Comparison of ENCODE assay signal across 1 cellular context in the genomic region with DNA sequence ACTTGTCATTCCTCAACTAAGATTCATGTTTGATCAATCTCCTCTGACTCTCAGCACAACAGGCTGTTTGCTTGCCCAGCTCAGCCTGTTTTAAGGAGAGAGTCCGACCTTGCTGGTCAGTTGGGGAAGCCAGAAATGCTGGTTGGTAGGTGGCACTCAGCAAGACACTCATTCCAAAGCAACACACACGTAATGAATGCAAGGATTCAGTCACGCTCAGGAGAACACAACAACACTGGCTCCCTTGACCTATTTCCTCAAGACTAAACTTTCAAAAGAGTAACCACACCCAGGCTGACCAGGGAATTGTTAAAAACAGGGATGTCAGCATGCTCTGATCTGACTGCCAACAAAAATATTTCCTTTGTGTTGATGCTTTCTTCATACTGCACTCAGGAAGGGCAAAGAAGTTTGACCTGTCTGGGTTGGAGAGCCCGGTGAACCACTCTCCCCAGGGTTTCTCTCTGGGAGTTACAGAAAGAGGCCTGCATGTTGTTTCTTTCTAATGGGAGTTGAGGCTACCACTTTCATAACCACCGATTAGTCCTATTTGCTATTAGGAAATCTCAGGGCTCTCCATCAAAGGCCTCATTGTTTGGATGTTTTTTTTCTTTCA.
TF ChIP-seq lines count a peak whose summit lies in the region.

No MANE protein-coding gene starts in this region.

TF ChIP-seq in HepG2, 621 proteins besides CTCF, POLR2A, EP300 and RAD21 (continued from another document and continues in another):
- TF ChIP-seq, protein P1, sequence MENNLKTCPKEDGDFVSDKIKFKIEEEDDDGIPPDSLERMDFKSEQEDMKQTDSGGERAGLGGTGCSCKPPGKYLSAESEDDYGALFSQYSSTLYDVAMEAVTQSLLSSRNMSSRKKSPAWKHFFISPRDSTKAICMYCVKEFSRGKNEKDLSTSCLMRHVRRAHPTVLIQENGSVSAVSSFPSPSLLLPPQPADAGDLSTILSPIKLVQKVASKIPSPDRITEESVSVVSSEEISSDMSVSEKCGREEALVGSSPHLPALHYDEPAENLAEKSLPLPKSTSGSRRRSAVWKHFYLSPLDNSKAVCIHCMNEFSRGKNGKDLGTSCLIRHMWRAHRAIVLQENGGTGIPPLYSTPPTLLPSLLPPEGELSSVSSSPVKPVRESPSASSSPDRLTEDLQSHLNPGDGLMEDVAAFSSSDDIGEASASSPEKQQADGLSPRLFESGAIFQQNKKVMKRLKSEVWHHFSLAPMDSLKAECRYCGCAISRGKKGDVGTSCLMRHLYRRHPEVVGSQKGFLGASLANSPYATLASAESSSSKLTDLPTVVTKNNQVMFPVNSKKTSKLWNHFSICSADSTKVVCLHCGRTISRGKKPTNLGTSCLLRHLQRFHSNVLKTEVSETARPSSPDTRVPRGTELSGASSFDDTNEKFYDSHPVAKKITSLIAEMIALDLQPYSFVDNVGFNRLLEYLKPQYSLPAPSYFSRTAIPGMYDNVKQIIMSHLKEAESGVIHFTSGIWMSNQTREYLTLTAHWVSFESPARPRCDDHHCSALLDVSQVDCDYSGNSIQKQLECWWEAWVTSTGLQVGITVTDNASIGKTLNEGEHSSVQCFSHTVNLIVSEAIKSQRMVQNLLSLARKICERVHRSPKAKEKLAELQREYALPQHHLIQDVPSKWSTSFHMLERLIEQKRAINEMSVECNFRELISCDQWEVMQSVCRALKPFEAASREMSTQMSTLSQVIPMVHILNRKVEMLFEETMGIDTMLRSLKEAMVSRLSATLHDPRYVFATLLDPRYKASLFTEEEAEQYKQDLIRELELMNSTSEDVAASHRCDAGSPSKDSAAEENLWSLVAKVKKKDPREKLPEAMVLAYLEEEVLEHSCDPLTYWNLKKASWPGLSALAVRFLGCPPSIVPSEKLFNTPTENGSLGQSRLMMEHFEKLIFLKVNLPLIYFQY (CRISPR knock-in tag; IDR thresholded peaks at IDR 0.05; ENCODE audit: borderline replicate concordance), result no peak
- no peak; the same call in 1 of the 2 replicates for TF ChIP-seq SALL1 (CRISPR knock-in tag; IDR thresholded peaks at IDR 0.05)
- TF ChIP-seq GTF3A (CRISPR knock-in tag; conservative IDR thresholded peaks at IDR 0.05), result no peak
- TF ChIP-seq, protein P2, sequence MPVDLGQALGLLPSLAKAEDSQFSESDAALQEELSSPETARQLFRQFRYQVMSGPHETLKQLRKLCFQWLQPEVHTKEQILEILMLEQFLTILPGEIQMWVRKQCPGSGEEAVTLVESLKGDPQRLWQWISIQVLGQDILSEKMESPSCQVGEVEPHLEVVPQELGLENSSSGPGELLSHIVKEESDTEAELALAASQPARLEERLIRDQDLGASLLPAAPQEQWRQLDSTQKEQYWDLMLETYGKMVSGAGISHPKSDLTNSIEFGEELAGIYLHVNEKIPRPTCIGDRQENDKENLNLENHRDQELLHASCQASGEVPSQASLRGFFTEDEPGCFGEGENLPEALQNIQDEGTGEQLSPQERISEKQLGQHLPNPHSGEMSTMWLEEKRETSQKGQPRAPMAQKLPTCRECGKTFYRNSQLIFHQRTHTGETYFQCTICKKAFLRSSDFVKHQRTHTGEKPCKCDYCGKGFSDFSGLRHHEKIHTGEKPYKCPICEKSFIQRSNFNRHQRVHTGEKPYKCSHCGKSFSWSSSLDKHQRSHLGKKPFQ (CRISPR knock-in tag; IDR thresholded peaks at IDR 0.05; ENCODE audit: insufficient replicate concordance), result no peak
- TF ChIP-seq MLLT10 (CRISPR knock-in tag; IDR thresholded peaks at IDR 0.05), result no peak
- TF ChIP-seq ZNF616 (CRISPR knock-in tag; IDR thresholded peaks at IDR 0.05; ENCODE audit: low read depth), result no peak
- no peak for TF ChIP-seq FOXA1 (IDR thresholded peaks at IDR 0.05)
- TF ChIP-seq FOXA1 (CRISPR knock-in tag; IDR thresholded peaks at IDR 0.05), result peak; percentile 51
- no peak for TF ChIP-seq ZNF256 (CRISPR knock-in tag; conservative IDR thresholded peaks at IDR 0.05)
- no peak for TF ChIP-seq GTF2F1 (IDR thresholded peaks at IDR 0.05; ENCODE audit: low read length)
- TF ChIP-seq, protein P3, sequence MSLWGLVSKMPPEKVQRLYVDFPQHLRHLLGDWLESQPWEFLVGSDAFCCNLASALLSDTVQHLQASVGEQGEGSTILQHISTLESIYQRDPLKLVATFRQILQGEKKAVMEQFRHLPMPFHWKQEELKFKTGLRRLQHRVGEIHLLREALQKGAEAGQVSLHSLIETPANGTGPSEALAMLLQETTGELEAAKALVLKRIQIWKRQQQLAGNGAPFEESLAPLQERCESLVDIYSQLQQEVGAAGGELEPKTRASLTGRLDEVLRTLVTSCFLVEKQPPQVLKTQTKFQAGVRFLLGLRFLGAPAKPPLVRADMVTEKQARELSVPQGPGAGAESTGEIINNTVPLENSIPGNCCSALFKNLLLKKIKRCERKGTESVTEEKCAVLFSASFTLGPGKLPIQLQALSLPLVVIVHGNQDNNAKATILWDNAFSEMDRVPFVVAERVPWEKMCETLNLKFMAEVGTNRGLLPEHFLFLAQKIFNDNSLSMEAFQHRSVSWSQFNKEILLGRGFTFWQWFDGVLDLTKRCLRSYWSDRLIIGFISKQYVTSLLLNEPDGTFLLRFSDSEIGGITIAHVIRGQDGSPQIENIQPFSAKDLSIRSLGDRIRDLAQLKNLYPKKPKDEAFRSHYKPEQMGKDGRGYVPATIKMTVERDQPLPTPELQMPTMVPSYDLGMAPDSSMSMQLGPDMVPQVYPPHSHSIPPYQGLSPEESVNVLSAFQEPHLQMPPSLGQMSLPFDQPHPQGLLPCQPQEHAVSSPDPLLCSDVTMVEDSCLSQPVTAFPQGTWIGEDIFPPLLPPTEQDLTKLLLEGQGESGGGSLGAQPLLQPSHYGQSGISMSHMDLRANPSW (CRISPR knock-in tag; IDR thresholded peaks at IDR 0.05; ENCODE audit: borderline replicate concordance), result no peak
- no peak for TF ChIP-seq ZNF224 (CRISPR knock-in tag; IDR thresholded peaks at IDR 0.05)
- no peak for TF ChIP-seq HMG20B (CRISPR knock-in tag; conservative IDR thresholded peaks at IDR 0.05)
- no peak for TF ChIP-seq MAZ (IDR thresholded peaks at IDR 0.05; ENCODE audit: borderline replicate concordance, low read depth, low read length)
- no peak; the same call in 1 of the 2 replicates for TF ChIP-seq MAZ (CRISPR knock-in tag; IDR thresholded peaks at IDR 0.05; ENCODE audit: low read depth)
- no peak for TF ChIP-seq MEIS2 (CRISPR knock-in tag; IDR thresholded peaks at IDR 0.05)
- no peak for TF ChIP-seq SP4 (CRISPR knock-in tag; IDR thresholded peaks at IDR 0.05)
- TF ChIP-seq, protein P4, sequence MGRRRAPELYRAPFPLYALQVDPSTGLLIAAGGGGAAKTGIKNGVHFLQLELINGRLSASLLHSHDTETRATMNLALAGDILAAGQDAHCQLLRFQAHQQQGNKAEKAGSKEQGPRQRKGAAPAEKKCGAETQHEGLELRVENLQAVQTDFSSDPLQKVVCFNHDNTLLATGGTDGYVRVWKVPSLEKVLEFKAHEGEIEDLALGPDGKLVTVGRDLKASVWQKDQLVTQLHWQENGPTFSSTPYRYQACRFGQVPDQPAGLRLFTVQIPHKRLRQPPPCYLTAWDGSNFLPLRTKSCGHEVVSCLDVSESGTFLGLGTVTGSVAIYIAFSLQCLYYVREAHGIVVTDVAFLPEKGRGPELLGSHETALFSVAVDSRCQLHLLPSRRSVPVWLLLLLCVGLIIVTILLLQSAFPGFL (CRISPR knock-in tag; IDR thresholded peaks at IDR 0.05), result no peak
- TF ChIP-seq ZFP37 (CRISPR knock-in tag; IDR thresholded peaks at IDR 0.05; ENCODE audit: borderline replicate concordance), result no peak
- no peak for TF ChIP-seq ZNF431 (CRISPR knock-in tag; IDR thresholded peaks at IDR 0.05; ENCODE audit: borderline replicate concordance, low read depth)
- TF ChIP-seq ISX (CRISPR knock-in tag; conservative IDR thresholded peaks at IDR 0.05), result no peak
- no peak for TF ChIP-seq SRSF1 (optimal IDR thresholded peaks at IDR 0.05; ENCODE audit: low read depth, low read length)
- no peak for TF ChIP-seq NR2C2 (CRISPR knock-in tag; IDR thresholded peaks at IDR 0.05; ENCODE audit: borderline replicate concordance)
- TF ChIP-seq SOX13 (IDR thresholded peaks at IDR 0.05), result no peak
- peak in 1 of 2 experiments; percentile 73; a peak in 2 of 4 replicates for TF ChIP-seq SOX13 (CRISPR knock-in tag; conservative IDR thresholded peaks at IDR 0.05 in 1 of 2, IDR thresholded peaks at IDR 0.05 in 1 of 2)
- TF ChIP-seq, protein P5, sequence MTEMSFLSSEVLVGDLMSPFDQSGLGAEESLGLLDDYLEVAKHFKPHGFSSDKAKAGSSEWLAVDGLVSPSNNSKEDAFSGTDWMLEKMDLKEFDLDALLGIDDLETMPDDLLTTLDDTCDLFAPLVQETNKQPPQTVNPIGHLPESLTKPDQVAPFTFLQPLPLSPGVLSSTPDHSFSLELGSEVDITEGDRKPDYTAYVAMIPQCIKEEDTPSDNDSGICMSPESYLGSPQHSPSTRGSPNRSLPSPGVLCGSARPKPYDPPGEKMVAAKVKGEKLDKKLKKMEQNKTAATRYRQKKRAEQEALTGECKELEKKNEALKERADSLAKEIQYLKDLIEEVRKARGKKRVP (CRISPR knock-in tag; IDR thresholded peaks at IDR 0.05), result no peak
- no peak for TF ChIP-seq RBM39 (IDR thresholded peaks at IDR 0.05; ENCODE audit: low read depth, low read length, poor library complexity, severe bottlenecking)
- TF ChIP-seq ZSCAN9 (CRISPR knock-in tag; IDR thresholded peaks at IDR 0.05; ENCODE audit: borderline replicate concordance), result no peak
- TF ChIP-seq EZH2 (conservative IDR thresholded peaks at IDR 0.05; ENCODE audit: low read depth, low read length), result no peak
- TF ChIP-seq ESRRA (CRISPR knock-in tag; IDR thresholded peaks at IDR 0.05; ENCODE audit: low read depth), result no peak
- TF ChIP-seq, protein P6, sequence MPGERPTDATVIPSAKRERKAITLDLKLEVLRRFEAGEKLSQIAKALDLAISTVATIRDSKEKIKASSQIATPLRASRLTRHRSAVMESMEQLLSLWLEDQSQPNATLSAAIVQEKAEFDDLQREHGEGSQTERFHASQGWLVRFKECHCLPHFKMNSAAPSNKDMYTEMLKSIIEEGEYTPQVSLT (CRISPR knock-in tag; IDR thresholded peaks at IDR 0.05; ENCODE audit: borderline replicate concordance, low read depth), result no peak
- TF ChIP-seq NCOA1 (CRISPR knock-in tag; IDR thresholded peaks at IDR 0.05), result no peak
- TF ChIP-seq ARNT2 (CRISPR knock-in tag; IDR thresholded peaks at IDR 0.05; ENCODE audit: low read depth), result no peak
- peak; percentile 51 for TF ChIP-seq FOXA3 (CRISPR knock-in tag; IDR thresholded peaks at IDR 0.05)
- TF ChIP-seq ZNF350 (CRISPR knock-in tag; IDR thresholded peaks at IDR 0.05; ENCODE audit: borderline replicate concordance, low read depth), result no peak
- no peak for TF ChIP-seq PAF1 (CRISPR knock-in tag; IDR thresholded peaks at IDR 0.05)
- TF ChIP-seq, protein P7, sequence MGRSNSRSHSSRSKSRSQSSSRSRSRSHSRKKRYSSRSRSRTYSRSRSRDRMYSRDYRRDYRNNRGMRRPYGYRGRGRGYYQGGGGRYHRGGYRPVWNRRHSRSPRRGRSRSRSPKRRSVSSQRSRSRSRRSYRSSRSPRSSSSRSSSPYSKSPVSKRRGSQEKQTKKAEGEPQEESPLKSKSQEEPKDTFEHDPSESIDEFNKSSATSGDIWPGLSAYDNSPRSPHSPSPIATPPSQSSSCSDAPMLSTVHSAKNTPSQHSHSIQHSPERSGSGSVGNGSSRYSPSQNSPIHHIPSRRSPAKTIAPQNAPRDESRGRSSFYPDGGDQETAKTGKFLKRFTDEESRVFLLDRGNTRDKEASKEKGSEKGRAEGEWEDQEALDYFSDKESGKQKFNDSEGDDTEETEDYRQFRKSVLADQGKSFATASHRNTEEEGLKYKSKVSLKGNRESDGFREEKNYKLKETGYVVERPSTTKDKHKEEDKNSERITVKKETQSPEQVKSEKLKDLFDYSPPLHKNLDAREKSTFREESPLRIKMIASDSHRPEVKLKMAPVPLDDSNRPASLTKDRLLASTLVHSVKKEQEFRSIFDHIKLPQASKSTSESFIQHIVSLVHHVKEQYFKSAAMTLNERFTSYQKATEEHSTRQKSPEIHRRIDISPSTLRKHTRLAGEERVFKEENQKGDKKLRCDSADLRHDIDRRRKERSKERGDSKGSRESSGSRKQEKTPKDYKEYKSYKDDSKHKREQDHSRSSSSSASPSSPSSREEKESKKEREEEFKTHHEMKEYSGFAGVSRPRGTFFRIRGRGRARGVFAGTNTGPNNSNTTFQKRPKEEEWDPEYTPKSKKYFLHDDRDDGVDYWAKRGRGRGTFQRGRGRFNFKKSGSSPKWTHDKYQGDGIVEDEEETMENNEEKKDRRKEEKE (IDR thresholded peaks at IDR 0.05), result no peak
- TF ChIP-seq KDM5B (CRISPR knock-in tag; IDR thresholded peaks at IDR 0.05; ENCODE audit: borderline replicate concordance), result no peak
- no peak for TF ChIP-seq ZNF30 (CRISPR knock-in tag; IDR thresholded peaks at IDR 0.05)
- no peak for TF ChIP-seq ZNF296 (CRISPR knock-in tag; conservative IDR thresholded peaks at IDR 0.05)
- TF ChIP-seq CHCHD3 (CRISPR knock-in tag; IDR thresholded peaks at IDR 0.05), result no peak
- TF ChIP-seq PAWR (CRISPR knock-in tag; IDR thresholded peaks at IDR 0.05; ENCODE audit: borderline replicate concordance), result no peak
- no peak for TF ChIP-seq AKAP8 (CRISPR knock-in tag; IDR thresholded peaks at IDR 0.05)
- TF ChIP-seq MTA3 (CRISPR knock-in tag; IDR thresholded peaks at IDR 0.05), result no peak
- TF ChIP-seq, protein P8, sequence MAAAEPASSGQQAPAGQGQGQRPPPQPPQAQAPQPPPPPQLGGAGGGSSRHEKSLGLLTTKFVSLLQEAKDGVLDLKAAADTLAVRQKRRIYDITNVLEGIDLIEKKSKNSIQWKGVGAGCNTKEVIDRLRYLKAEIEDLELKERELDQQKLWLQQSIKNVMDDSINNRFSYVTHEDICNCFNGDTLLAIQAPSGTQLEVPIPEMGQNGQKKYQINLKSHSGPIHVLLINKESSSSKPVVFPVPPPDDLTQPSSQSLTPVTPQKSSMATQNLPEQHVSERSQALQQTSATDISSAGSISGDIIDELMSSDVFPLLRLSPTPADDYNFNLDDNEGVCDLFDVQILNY (CRISPR knock-in tag; conservative IDR thresholded peaks at IDR 0.05), result no peak
- no peak for TF ChIP-seq AGO2 (optimal IDR thresholded peaks at IDR 0.05; ENCODE audit: low read depth, low read length)
- no peak for TF ChIP-seq POLR2AphosphoS2 (IDR thresholded peaks at IDR 0.05; ENCODE audit: low read depth, low read length)
- no peak for TF ChIP-seq BHLHE40 (IDR thresholded peaks at IDR 0.05; ENCODE audit: low read length)
- TF ChIP-seq MBNL3 (CRISPR knock-in tag; conservative IDR thresholded peaks at IDR 0.05), result no peak
